Comparison of ENCODE assay signal across 20 cellular contexts in genomic region chr2:1548910-1549673, GRCh38.
DNase-seq lines count a peak whose midpoint lies in the region; ATAC-seq and TF ChIP-seq lines count a peak whose summit lies in the region.
"Had no signal": no experiment of that assay in that cellular context is flagged by ENCODE, and none has a peak within 500 bp of the region (broad histone marks: within the 10 kb centered on the region; RNA-seq: fewer than 3 reads in every experiment).

No MANE protein-coding gene starts in this region.

- H3K4me1 ChIP-seq in spleen (peaks cover 5 to 43% (median 27%) of the 10 kb centered on the region in 6 donors), ascending aorta (peaks cover 0 to 4% of the 10 kb centered on the region in 2 donors)

- 71 to 83% (median 79%) methylated on average over 15 of the region's 15 CpGs for WGBS in spleen, 5 donors

- H3K9me3 ChIP-seq in MG63 = no peaks in the 10 kb centered on the region
- no peaks in the 10 kb centered on the region for H3K9me3 ChIP-seq in spleen
- no peaks in the 10 kb centered on the region for H3K9me3 ChIP-seq in ascending aorta

- H3K27me3 ChIP-seq in MG63 (no peaks in the 10 kb centered on the region), spleen (replicated peaks in 1 of 7) (peaks cover 0 to 35% (median 0%) of the 10 kb centered on the region in 7 donors), ascending aorta (no peaks in the 10 kb centered on the region)

- H3K36me3 ChIP-seq in MG63 (no peaks in the 10 kb centered on the region), spleen (no peaks in the 10 kb centered on the region), ascending aorta (no peaks in the 10 kb centered on the region)

- no peak for ATAC-seq in GM21367 (IDR thresholded peaks at IDR 0.05; ENCODE audit: unreplicated experiment)
- ATAC-seq: HCT116, K562 had no signal

- peak overlapping the region in 2 of 8 donors; percentile 6 to 24 for H3K27ac ChIP-seq in spleen
- no peak overlapping the region for H3K27ac ChIP-seq in ascending aorta

- H3K4me3 ChIP-seq in MG63 = no peak overlapping the region
- no peak overlapping the region for H3K4me3 ChIP-seq in spleen
- no peak overlapping the region for H3K4me3 ChIP-seq in ascending aorta
- H3K4me3 ChIP-seq: GM23338, K562 had no signal

- intact Hi-C loops in spleen (cut with DNase I; ENCODE audit: low total_unique reads) = loop anchor here (5.0 to 10.0 kb wide), 2 partner anchors 697 to 834 kb away; no protein-coding TSS in a partner anchor
- intact Hi-C loops in ascending aorta (cut with DNase I) = loop anchor here (10.0 kb wide), 1 partner anchor 694 kb away; no protein-coding TSS in a partner anchor

- TF ChIP-seq CTCF in spleen (IDR thresholded peaks at IDR 0.05 in 8 of 11, conservative IDR thresholded peaks at IDR 0.05 in 3 of 11) = no peak
- TF ChIP-seq CTCF in ascending aorta (IDR thresholded peaks at IDR 0.05) = no peak

- DNase-seq in NCI-H446 treated with DMSO at 0.1 percent for 48 hours (lab: John Stamatoyannopoulos, UW) = peak; percentile 4
- DNase-seq in NCI-H446 (lab: John Stamatoyannopoulos, UW) = no peak
- peak; percentile 47 for DNase-seq in MG63
- peak; percentile 72 for DNase-seq in myocyte (ENCODE audit: low read depth)
- peak; percentile 73 for DNase-seq in spleen
- no peak for DNase-seq in ascending aorta (ENCODE audit: low spot score in 2 of 2)
- no peak for DNase-seq in stimulated activated CD4-positive, alpha-beta T cell treated with anti-CD3 and anti-CD28 coated beads, Interleukin-15, amount 100 ng/mL, for 24 hours
- DNase-seq: Calu3; CD4-positive, alpha-beta memory T cell; DMS53; NCI-H1048; NCI-H146; NCI-H2081; NCI-H226; NCI-H748 treated with DMSO at 0.1 percent for 48 hours; OCI-M1 had no signal

- no peak for TF ChIP-seq POLR2A in spleen (IDR thresholded peaks at IDR 0.05)

Comparison
In these comparisons a context has a peak if more than half of its experiments do, and no peak if none do; other contexts are left out.
1. DNase-seq: peak in NCI-H446 treated with DMSO at 0.1 percent for 48 hours (single experiment), MG63 (single experiment), myocyte (single experiment) and spleen (single experiment); none in NCI-H446 (0 of 2), ascending aorta (0 of 2) and stimulated activated CD4-positive, alpha-beta T cell treated with anti-CD3 and anti-CD28 coated beads, Interleukin-15, amount 100 ng/mL, for 24 hours (single experiment).